Comparison of ENCODE assay signal across 8 cellular contexts in the genomic region with DNA sequence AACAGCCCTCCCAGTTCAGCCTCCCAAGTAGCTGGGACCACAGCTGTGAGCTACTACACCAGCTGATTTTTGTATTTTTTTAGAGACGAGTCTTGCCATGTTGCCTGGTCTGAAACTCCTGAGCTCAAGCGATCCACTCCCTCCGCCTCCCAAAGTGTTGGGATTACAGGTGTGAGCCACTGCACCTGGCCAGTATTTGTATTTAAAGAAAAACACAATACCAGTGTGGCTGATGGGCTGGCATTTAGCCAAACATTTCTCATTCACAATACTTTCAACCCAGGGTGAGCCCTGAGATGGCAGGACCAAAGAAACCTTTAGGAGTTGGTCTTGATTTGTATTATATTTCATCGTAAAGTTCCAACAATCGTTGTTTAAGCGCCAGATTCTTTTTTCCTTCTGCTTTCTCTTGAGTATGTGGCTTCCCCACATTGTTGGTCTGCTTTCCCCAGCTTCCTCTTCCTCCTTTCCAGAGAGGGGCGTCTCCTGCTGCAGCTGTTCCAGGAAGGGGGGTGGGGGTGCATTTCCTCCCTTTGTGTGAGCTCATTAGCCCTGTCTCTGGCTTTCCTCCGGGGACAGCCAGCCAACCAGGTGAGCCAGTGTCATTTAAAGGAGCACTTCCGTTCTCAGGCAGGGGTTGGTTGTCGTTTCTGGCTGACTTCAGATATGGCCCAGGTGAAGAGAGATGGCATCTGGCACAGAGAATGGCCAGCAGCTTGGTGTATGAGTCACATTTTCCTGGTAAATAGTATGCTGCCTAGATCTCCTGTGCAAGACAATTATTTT.
A peak's percentile ranks its signal among the peaks of the same experiment; 100 is the strongest.
DNase-seq lines count a peak whose midpoint lies in the region; ATAC-seq and TF ChIP-seq lines count a peak whose summit lies in the region.

No MANE protein-coding gene starts in this region.

- dilution Hi-C loops in mammary epithelial cell (cut with HindIII; ENCODE audit: low sequenced_read_pairs): no loop called here

- no peak overlapping the region for H3K9ac ChIP-seq in mammary epithelial cell (ENCODE audit: insufficient read depth, low read length)

- H3K4me3 ChIP-seq in mammary epithelial cell (replicated peaks in 1 of 3; ENCODE audit: insufficient read depth in 1 of 3, low read depth in 2 of 3, low read length in 3 of 3): no peak overlapping the region

- peaks cover 20% of the 10 kb centered on the region for H3K4me1 Mint-ChIP-seq in mesothelial cell of epicardium

- H3K27me3 ChIP-seq in mammary epithelial cell (ENCODE audit: insufficient read depth, low read length): no peaks in the 10 kb centered on the region

- no TSS peak for BruUV-seq in mammary epithelial cell (replicated peaks; lab: Mats Ljungman, UMichigan)

- no peaks in the 10 kb centered on the region for H3K9me3 ChIP-seq in mammary epithelial cell (replicated peaks; ENCODE audit: insufficient read depth, low read length)

- H2AFZ ChIP-seq in mammary epithelial cell (ENCODE audit: low read depth, low read length): peak overlapping the region; percentile 54

- peak overlapping the region; percentile 24 for H3K27ac Mint-ChIP-seq in mesothelial cell of epicardium

- CTCF ChIA-PET in RWPE1 (lab: Yijun Ruan, JAX) (interaction anchor here (0.7 kb wide), 1 partner anchor 718 kb away, joined by 3 read pairs; no protein-coding TSS in a partner anchor), mammary epithelial cell (lab: Charles Lee; ENCODE audit: low non-redundant PET) (no interaction called here)

- H3K4me2 ChIP-seq in mammary epithelial cell (ENCODE audit: insufficient read depth, low read depth, low read length): no peak overlapping the region

- H3K36me3 ChIP-seq in mammary epithelial cell (ENCODE audit: insufficient read depth, low read length): no peaks in the 10 kb centered on the region

- H3K36me3 Mint-ChIP-seq in mesothelial cell of epicardium: peaks cover 11% of the 10 kb centered on the region

- in situ Hi-C loops in mammary epithelial cell (cut with MboI; ENCODE audit: low sequenced_read_pairs in 2 of 2): no loop called here

- H3K4me3 Mint-ChIP-seq in mesothelial cell of epicardium: no peak overlapping the region

- ATAC-seq in HG03175 (IDR thresholded peaks at IDR 0.05; ENCODE audit: unreplicated experiment): no peak

- DNase-seq in SIG-M5 treated with dmso at 0.1 percent for 504 hours (lab: John Stamatoyannopoulos, UW; ENCODE audit: unreplicated experiment) (peak; percentile 22), SIG-M5 (lab: John Stamatoyannopoulos, UW) (no peak), RWPE1 (ENCODE audit: low spot score) (peak; percentile 6), mammary epithelial cell (peak; percentile 46), mesothelial cell of epicardium (ENCODE audit: low spot score in 2 of 2, unreplicated experiment in 2 of 2) (no peak), cerebellar cortex (ENCODE audit: low spot score) (no peak), T1000 (lab: John Stamatoyannopoulos, UW) (no peak)

- H3K79me2 ChIP-seq in mammary epithelial cell (ENCODE audit: insufficient read depth, low read length): no peaks in the 10 kb centered on the region

- POLR2A ChIA-PET in RWPE1 (lab: Yijun Ruan, JAX; ENCODE audit: low non-redundant PET): no interaction called here

- intact Hi-C loops in mammary epithelial cell (cut with micrococcal nuclease): no loop called here

- peaks cover 7% of the 10 kb centered on the region for H3K4me1 ChIP-seq in mammary epithelial cell (ENCODE audit: insufficient read depth, low read length)

- TF ChIP-seq CTCF in RWPE1 (conservative IDR thresholded peaks at IDR 0.05; ENCODE audit: low read depth): no peak
- no peak for TF ChIP-seq CTCF in mammary epithelial cell (conservative IDR thresholded peaks at IDR 0.05 in 1 of 2, IDR thresholded peaks at IDR 0.05 in 1 of 2; ENCODE audit: extremely low read depth in 1 of 2, insufficient read depth in 1 of 2, low read depth in 1 of 2, low read length in 2 of 2)
- no peak for TF ChIP-seq CTCF in mesothelial cell of epicardium (IDR thresholded peaks at IDR 0.05; ENCODE audit: unreplicated experiment)

- H3K27me3 Mint-ChIP-seq in mesothelial cell of epicardium (ENCODE audit: low read depth): no peaks in the 10 kb centered on the region

- peaks cover 11% of the 10 kb centered on the region for H3K9me3 Mint-ChIP-seq in mesothelial cell of epicardium

- 56% methylated on average over 10 of the region's 10 CpGs for WGBS in mammary epithelial cell (ENCODE audit: low coverage, missing lambda C conversion rate)

- H4K20me1 ChIP-seq in mammary epithelial cell (ENCODE audit: insufficient read depth, low read length): no peaks in the 10 kb centered on the region

- H3K27ac ChIP-seq in RWPE1 (no peak overlapping the region), mammary epithelial cell (ENCODE audit: insufficient read depth, low read depth, low read length) (no peak overlapping the region)

Comparison
In these comparisons a context has a peak if more than half of its experiments do, and no peak if none do; other contexts are left out.
1. DNase-seq: peak in SIG-M5 treated with dmso at 0.1 percent for 504 hours (single experiment), RWPE1 (single experiment) and mammary epithelial cell (single experiment); none in SIG-M5 (single experiment), mesothelial cell of epicardium (0 of 2), cerebellar cortex (single experiment) and T1000 (single experiment).